12 cellular contexts compared by ENCODE assay signal in genomic region chr1:186102559-186103148, GRCh38.
A peak's percentile ranks its signal among the peaks of the same experiment; 100 is the strongest.
DNase-seq lines count a peak whose midpoint lies in the region; ATAC-seq, FAIRE-seq and TF ChIP-seq lines count a peak whose summit lies in the region.
"Had no signal": no experiment of that assay in that cellular context is flagged by ENCODE, and none has a peak within 500 bp of the region (broad histone marks: within the 10 kb centered on the region; RNA-seq: fewer than 3 reads in every experiment).

No MANE protein-coding gene starts in this region.

- H3K27ac ChIP-seq in GM23248 = peak overlapping the region; percentile 58
- H3K27ac ChIP-seq in SJSA1 = peak overlapping the region; percentile 55
- H3K27ac ChIP-seq in pancreas = peak overlapping the region in 1 of 4 donors; percentile 34

- H2AFZ ChIP-seq in GM23248 = no peak overlapping the region

- H3K4me2 ChIP-seq in GM23248 (ENCODE audit: unreplicated experiment) = peak overlapping the region; percentile 68

- H3F3A ChIP-seq in GM23248 (ENCODE audit: insufficient read depth) = peaks cover 26% of the 10 kb centered on the region

- H3K9me2 ChIP-seq in GM23248 (ENCODE audit: insufficient read depth) = no peaks in the 10 kb centered on the region; the same call in 1 of the 2 replicates

- in situ Hi-C loops in GM23248 (cut with MboI) = no loop called here

- H4K20me1 ChIP-seq in GM23248 (ENCODE audit: insufficient read depth) = no peaks in the 10 kb centered on the region

- peak in 3 of 4 donors; percentile 37 to 59 (median 57) for ATAC-seq in pancreas

- no peaks in the 10 kb centered on the region for H3K27me3 ChIP-seq in GM23248 (replicated peaks; ENCODE audit: insufficient read depth)
- no peaks in the 10 kb centered on the region for H3K27me3 ChIP-seq in SJSA1 (replicated peaks)
- H3K27me3 ChIP-seq in pancreas = no peaks in the 10 kb centered on the region

- DNase-seq in GM23248 (peak; percentile 88), SJSA1 (ENCODE audit: low read depth in 1 of 2, low spot score in 2 of 2) (peak; percentile 71 to 88), fibroblast of gingiva (ENCODE audit: low read depth) (peak; percentile 85), pancreas (no peak), NCI-H510A treated with DMSO at 0.1 percent for 48 hours (lab: John Stamatoyannopoulos, UW) (no peak), DMS153 treated with DMSO at 0.1 percent for 48 hours (lab: John Stamatoyannopoulos, UW; ENCODE audit: unreplicated experiment) (no peak)
- DNase-seq in stimulated activated CD4-positive, alpha-beta T cell treated with anti-CD3 and anti-CD28 coated beads, Interleukin-4, amount 100 ng/mL, for 24 hours = no peak
- DNase-seq in stimulated activated CD4-positive, alpha-beta T cell treated with anti-CD3 and anti-CD28 coated beads, Interleukin-15, amount 100 ng/mL, for 24 hours = no peak
- DNase-seq: activated naive CD4-positive, alpha-beta T cell treated with anti-CD3 and anti-CD28 coated beads for 36 hours; DMS153; NCI-H2029 had no signal

- no peak for TF ChIP-seq CTCF in pancreas (IDR thresholded peaks at IDR 0.05)

- no peaks in the 10 kb centered on the region for H3K79me2 ChIP-seq in GM23248 (ENCODE audit: insufficient read depth)

- WGBS in GM23248 (ENCODE audit: low coverage in 1 of 2, low lambda C conversion rate in 2 of 2, missing lambda C conversion rate in 2 of 2), 2 experiments = 1% methylated on average over 3 of the region's 3 CpGs
- 37 to 44% methylated on average over 3 of the region's 3 CpGs for WGBS in pancreas, 2 donors

- no peaks in the 10 kb centered on the region for H3K36me3 ChIP-seq in GM23248 (ENCODE audit: low read depth)
- no peaks in the 10 kb centered on the region for H3K36me3 ChIP-seq in SJSA1
- H3K36me3 ChIP-seq in pancreas = no peaks in the 10 kb centered on the region

- intact Hi-C loops in pancreas (cut with DNase I) = no loop called here

- H3K4me1 ChIP-seq in GM23248 (ENCODE audit: insufficient read depth) = peaks cover 22% of the 10 kb centered on the region
- H3K4me1 ChIP-seq in SJSA1 (replicated peaks) = peaks cover 24% of the 10 kb centered on the region
- peaks cover 0 to 5% (median 0%) of the 10 kb centered on the region in 3 donors for H3K4me1 ChIP-seq in pancreas

- peak overlapping the region; percentile 38 for H3K4me3 ChIP-seq in GM23248
- no peak overlapping the region for H3K4me3 ChIP-seq in SJSA1
- H3K4me3 ChIP-seq in pancreas = no peak overlapping the region
- H3K4me3 ChIP-seq: skin epidermis had no signal

- H3K9me3 ChIP-seq in GM23248 (ENCODE audit: low read depth) (no peaks in the 10 kb centered on the region), SJSA1 (replicated peaks) (no peaks in the 10 kb centered on the region), pancreas (no peaks in the 10 kb centered on the region)

- H3K9ac ChIP-seq in GM23248 = no peak overlapping the region

- no peak for FAIRE-seq in pancreas (lab: Jason Lieb, UNC)

Comparison
In these comparisons a context has a peak if more than half of its experiments do, and no peak if none do; other contexts are left out.
1. DNase-seq: peak in GM23248 (single experiment), SJSA1 (2 of 2) and fibroblast of gingiva (single experiment); none in pancreas (0 of 6), stimulated activated CD4-positive, alpha-beta T cell treated with anti-CD3 and anti-CD28 coated beads, Interleukin-4, amount 100 ng/mL, for 24 hours (single experiment), NCI-H510A treated with DMSO at 0.1 percent for 48 hours (single experiment), DMS153 treated with DMSO at 0.1 percent for 48 hours (single experiment) and stimulated activated CD4-positive, alpha-beta T cell treated with anti-CD3 and anti-CD28 coated beads, Interleukin-15, amount 100 ng/mL, for 24 hours (single experiment).